Comparison of ENCODE assay signal across 32 cellular contexts in the genomic region with DNA sequence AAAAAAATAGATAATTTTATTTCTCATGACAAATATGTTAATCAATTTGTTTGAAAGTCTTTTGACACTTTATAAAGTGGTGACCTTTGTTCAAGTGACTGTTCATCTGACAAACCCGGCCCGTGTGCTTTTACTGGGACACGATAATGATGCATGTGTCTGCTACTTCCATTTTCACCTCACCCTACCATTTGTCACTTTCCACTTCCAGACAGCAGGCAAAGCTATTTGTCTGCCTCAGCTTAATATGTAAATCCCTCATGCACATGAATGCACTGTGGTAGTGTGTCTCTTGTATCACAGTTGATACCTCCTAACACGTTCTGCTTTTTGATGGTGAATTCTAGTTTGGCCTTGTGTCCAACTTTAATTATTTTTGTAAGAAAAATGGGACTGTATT.
"Had no signal": no experiment of that assay in that cellular context is flagged by ENCODE, and none has a peak within 500 bp of the region (broad histone marks: within the 10 kb centered on the region; RNA-seq: fewer than 3 reads in every experiment).

No MANE protein-coding gene starts in this region.

- H3K9me3 ChIP-seq: ascending aorta, breast epithelium had no signal

- H3K4me3 Mint-ChIP-seq: activated CD4-positive, alpha-beta memory T cell treated with anti-CD3 and anti-CD28 coated beads, Interleukin-2, amount 10 ng/mL, durations not matched to agents 7 days and 5 days; activated CD4-positive, alpha-beta T cell treated with anti-CD3 and anti-CD28 coated beads, Interleukin-2, amount 10 ng/mL, durations not matched to agents 7 days and 5 days; activated naive CD4-positive, alpha-beta T cell treated with anti-CD3 and anti-CD28 coated beads, Interleukin-2, amount 10 ng/mL, durations not matched to agents 7 days and 5 days; activated naive CD8-positive, alpha-beta T cell treated with anti-CD3 and anti-CD28 coated beads, Interleukin-2, amount 10 ng/mL, durations not matched to agents 7 days and 5 days; activated T-cell treated with anti-CD3 and anti-CD28 coated beads, Interleukin-2, amount 50 U/mL, for 24 hours; activated T-cell treated with anti-CD3 and anti-CD28 coated beads, Interleukin-2, amount 50 U/mL, for 72 hours; brain; dendritic cell treated with granulocyte-macrophage colony-stimulating factor and Interleukin-4, amounts not matched to agents 40 ng/mL and 50 ng/mL, for 4 days; endodermal cell; WTC11 had no signal

- H3K36me3 ChIP-seq: breast epithelium had no signal

- H3K27me3 Mint-ChIP-seq: activated CD4-positive, alpha-beta memory T cell treated with anti-CD3 and anti-CD28 coated beads, Interleukin-2, amount 10 ng/mL, durations not matched to agents 7 days and 5 days; activated CD4-positive, alpha-beta T cell treated with anti-CD3 and anti-CD28 coated beads, Interleukin-2, amount 10 ng/mL, durations not matched to agents 7 days and 5 days; activated naive CD4-positive, alpha-beta T cell treated with anti-CD3 and anti-CD28 coated beads, Interleukin-2, amount 10 ng/mL, durations not matched to agents 7 days and 5 days; activated naive CD8-positive, alpha-beta T cell treated with anti-CD3 and anti-CD28 coated beads, Interleukin-2, amount 10 ng/mL, durations not matched to agents 7 days and 5 days; activated T-cell treated with anti-CD3 and anti-CD28 coated beads, Interleukin-2, amount 50 U/mL, for 24 hours; brain; dendritic cell treated with granulocyte-macrophage colony-stimulating factor and Interleukin-4, amounts not matched to agents 40 ng/mL and 50 ng/mL, for 4 days had no signal

- H3K4me1 ChIP-seq: ascending aorta, breast epithelium, heart left ventricle had no signal

- FAIRE-seq: frontal cortex had no signal

- H3K4me3 ChIP-seq: ascending aorta, breast epithelium, cardiac muscle cell, coronary artery, dorsolateral prefrontal cortex, heart left ventricle had no signal

- H3K4me1 Mint-ChIP-seq: activated CD4-positive, alpha-beta memory T cell treated with anti-CD3 and anti-CD28 coated beads, Interleukin-2, amount 10 ng/mL, durations not matched to agents 7 days and 5 days; activated CD4-positive, alpha-beta T cell treated with anti-CD3 and anti-CD28 coated beads, Interleukin-2, amount 10 ng/mL, durations not matched to agents 7 days and 5 days; activated naive CD4-positive, alpha-beta T cell treated with anti-CD3 and anti-CD28 coated beads, Interleukin-2, amount 10 ng/mL, durations not matched to agents 7 days and 5 days; activated naive CD8-positive, alpha-beta T cell treated with anti-CD3 and anti-CD28 coated beads, Interleukin-2, amount 10 ng/mL, durations not matched to agents 7 days and 5 days had no signal

- H3K27ac Mint-ChIP-seq: activated CD4-positive, alpha-beta memory T cell treated with anti-CD3 and anti-CD28 coated beads, Interleukin-2, amount 10 ng/mL, durations not matched to agents 7 days and 5 days; activated CD4-positive, alpha-beta T cell treated with anti-CD3 and anti-CD28 coated beads, Interleukin-2, amount 10 ng/mL, durations not matched to agents 7 days and 5 days; activated naive CD4-positive, alpha-beta T cell treated with anti-CD3 and anti-CD28 coated beads, Interleukin-2, amount 10 ng/mL, durations not matched to agents 7 days and 5 days; activated naive CD4-positive, alpha-beta T cell treated with anti-CD3 and anti-CD28 coated beads, Interleukin-2, amount 50 U/mL, for 72 hours; activated naive CD8-positive, alpha-beta T cell treated with anti-CD3 and anti-CD28 coated beads, Interleukin-2, amount 10 ng/mL, durations not matched to agents 7 days and 5 days; activated T-cell treated with anti-CD3 and anti-CD28 coated beads, Interleukin-2, amount 50 U/mL, for 24 hours; activated T-cell treated with anti-CD3 and anti-CD28 coated beads, Interleukin-2, amount 50 U/mL, for 72 hours; brain; dendritic cell treated with granulocyte-macrophage colony-stimulating factor and Interleukin-4, amounts not matched to agents 40 ng/mL and 50 ng/mL, for 4 days; endodermal cell; WTC11 had no signal

- DNase-seq: activated CD4-positive, alpha-beta memory T cell treated with anti-CD3 and anti-CD28 coated beads, Interleukin-2, amount 10 ng/mL, durations not matched to agents 7 days and 5 days; activated CD4-positive, alpha-beta T cell treated with anti-CD3 and anti-CD28 coated beads for 1 hour; activated CD4-positive, alpha-beta T cell treated with anti-CD3 and anti-CD28 coated beads for 4 hours; activated CD4-positive, alpha-beta T cell treated with anti-CD3 and anti-CD28 coated beads, Interleukin-2, amount 10 ng/mL, durations not matched to agents 7 days and 5 days; activated CD4-positive, alpha-beta T cell treated with anti-CD3 and anti-CD28 coated beads, Interleukin-2, amount 50 U/mL, for 4 hours; activated CD8-positive, alpha-beta memory T cell treated with anti-CD3 and anti-CD28 coated beads, Interleukin-2, amount 50 U/mL, for 48 hours; activated gamma-delta T cell; activated naive CD4-positive, alpha-beta T cell; activated naive CD4-positive, alpha-beta T cell treated with anti-CD3 and anti-CD28 coated beads, Interleukin-2, amount 10 ng/mL, durations not matched to agents 7 days and 5 days; activated naive CD8-positive, alpha-beta T cell treated with anti-CD3 and anti-CD28 coated beads, Interleukin-2, amount 10 ng/mL, durations not matched to agents 7 days and 5 days; activated T-cell treated with anti-CD3 and anti-CD28 coated beads for 4 hours; activated T-cell treated with anti-CD3 and anti-CD28 coated beads, Interleukin-2, amount 50 U/mL, for 24 hours; activated T-cell treated with anti-CD3 and anti-CD28 coated beads, Interleukin-2, amount 50 U/mL, for 72 hours; central memory CD4-positive, alpha-beta T cell; cerebellar nuclear complex; dorsolateral prefrontal cortex; effector memory CD4-positive, alpha-beta T cell; endodermal cell; foreskin fibroblast; heart left ventricle; T-helper 2 cell had no signal

- H3K27ac ChIP-seq: ascending aorta, breast epithelium, cardiac muscle cell, coronary artery, heart left ventricle, VCaP had no signal

- ATAC-seq: activated naive CD4-positive, alpha-beta T cell treated with anti-CD3 and anti-CD28 coated beads, Interleukin-2, amount 50 U/mL, for 72 hours; activated T-cell treated with anti-CD3 and anti-CD28 coated beads, Interleukin-2, amount 50 U/mL, for 72 hours; esophagus mucosa; WTC11 had no signal

- H3K9me3 Mint-ChIP-seq: activated CD4-positive, alpha-beta memory T cell treated with anti-CD3 and anti-CD28 coated beads, Interleukin-2, amount 10 ng/mL, durations not matched to agents 7 days and 5 days; activated naive CD4-positive, alpha-beta T cell treated with anti-CD3 and anti-CD28 coated beads, Interleukin-2, amount 50 U/mL, for 72 hours; activated naive CD8-positive, alpha-beta T cell treated with anti-CD3 and anti-CD28 coated beads, Interleukin-2, amount 10 ng/mL, durations not matched to agents 7 days and 5 days; activated T-cell treated with anti-CD3 and anti-CD28 coated beads, Interleukin-2, amount 50 U/mL, for 72 hours; dendritic cell treated with granulocyte-macrophage colony-stimulating factor and Interleukin-4, amounts not matched to agents 40 ng/mL and 50 ng/mL, for 4 days had no signal

- H3K27me3 ChIP-seq: ascending aorta, breast epithelium, cardiac muscle cell, dorsolateral prefrontal cortex, heart left ventricle had no signal
